In the genomic region with DNA sequence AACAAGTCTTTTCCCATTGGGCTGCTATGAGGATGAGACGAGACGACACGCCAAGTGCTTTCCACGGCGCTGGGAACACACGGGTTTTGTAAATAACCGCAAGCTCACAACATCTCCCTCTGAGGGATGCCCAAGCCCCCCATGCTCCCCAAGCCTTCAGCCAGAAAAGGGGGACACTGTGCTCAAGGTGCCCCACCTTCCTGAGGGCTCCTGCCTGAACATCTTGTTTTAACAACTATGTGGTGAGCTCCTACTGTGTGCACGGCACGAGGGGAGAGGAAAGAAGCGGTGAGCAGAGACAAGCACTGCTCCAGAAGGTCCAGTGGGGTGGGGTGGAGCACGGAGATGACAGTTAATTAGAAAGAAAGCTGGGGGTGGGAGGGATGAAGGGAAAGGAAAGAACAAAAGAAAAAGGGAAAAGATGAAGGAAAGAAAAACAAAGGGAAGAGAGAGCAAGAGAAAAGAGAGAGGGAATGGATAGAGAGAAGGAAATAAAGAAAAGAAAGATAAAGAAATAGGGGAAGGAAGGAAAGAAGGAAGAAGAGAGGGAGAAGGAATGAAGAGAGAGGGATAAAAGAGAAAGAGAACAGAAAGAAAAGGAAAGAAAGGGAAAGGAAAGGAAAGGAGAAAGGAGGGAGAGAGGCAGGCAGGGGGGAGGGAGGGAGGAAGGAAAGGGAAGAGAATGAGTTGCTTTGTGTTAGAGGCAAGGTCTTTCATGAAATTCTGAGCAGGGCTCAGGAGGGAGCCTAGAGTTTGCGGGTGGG, we compare ENCODE assay signal across 21 cellular contexts.
"Had no signal": no experiment of that assay in that cellular context is flagged by ENCODE, and none has a peak within 500 bp of the region (broad histone marks: within the 10 kb centered on the region; RNA-seq: fewer than 3 reads in every experiment).

No MANE protein-coding gene starts in this region.

- H3K27ac Mint-ChIP-seq: natural killer cell; stimulated activated memory B cell treated with anti-CD40 and anti-IgM and Interleukin-4, amounts not matched to agents 10 μg/mL and 1 μg/mL and 100 μg/mL, for 72 hours; stimulated activated naive CD8-positive, alpha-beta T cell treated with anti-CD3 and anti-CD28 coated beads, Interleukin-15, Interleukin-2, amounts not matched to agents 100 ng/mL and 50 ng/mL, for 24 hours had no signal

- H3K4me3 ChIP-seq: colonic mucosa, hepatocyte, prostate gland, right lobe of liver, spleen, testis, tibial nerve had no signal

- H3K9me3 Mint-ChIP-seq: natural killer cell; stimulated activated memory B cell treated with anti-CD40 and anti-IgM and Interleukin-4, amounts not matched to agents 10 μg/mL and 1 μg/mL and 100 μg/mL, for 72 hours; stimulated activated naive CD8-positive, alpha-beta T cell treated with anti-CD3 and anti-CD28 coated beads, Interleukin-15, Interleukin-2, amounts not matched to agents 100 ng/mL and 50 ng/mL, for 24 hours had no signal

- H3K79me2 ChIP-seq: hepatocyte, parathyroid adenoma had no signal

- H3K9me3 ChIP-seq: colonic mucosa, prostate gland, right lobe of liver, spleen, testis, tibial nerve had no signal

- H3K27me3 ChIP-seq: colonic mucosa, right lobe of liver, testis had no signal

- H3K9ac ChIP-seq: parathyroid adenoma had no signal

- DNase-seq: colonic mucosa; dermis blood vessel endothelial cell; foreskin melanocyte; head of caudate nucleus; islet precursor cell; mammary epithelial cell; natural killer cell; right lobe of liver; spleen; stimulated activated CD4-positive, alpha-beta T cell treated with anti-CD3 and anti-CD28 coated beads, Interleukin-15, amount 100 ng/mL, for 24 hours; stimulated activated CD4-positive, alpha-beta T cell treated with anti-CD3 and anti-CD28 coated beads, Interleukin-1b, Interleukin-23, amount 100 ng/mL, for 48 hours; stimulated activated CD4-positive, alpha-beta T cell treated with anti-CD3 and anti-CD28 coated beads, Interleukin-4, amount 100 ng/mL, for 24 hours; testis had no signal

- ATAC-seq: left lobe of liver; natural killer cell; right lobe of liver; stimulated activated memory B cell treated with anti-CD40 and anti-IgM and Interleukin-4, amounts not matched to agents 10 μg/mL and 1 μg/mL and 100 μg/mL, for 72 hours had no signal

- H3K4me3 Mint-ChIP-seq: natural killer cell; stimulated activated memory B cell treated with anti-CD40 and anti-IgM and Interleukin-4, amounts not matched to agents 10 μg/mL and 1 μg/mL and 100 μg/mL, for 72 hours; stimulated activated naive CD8-positive, alpha-beta T cell treated with anti-CD3 and anti-CD28 coated beads, Interleukin-15, Interleukin-2, amounts not matched to agents 100 ng/mL and 50 ng/mL, for 24 hours had no signal

- H3K27ac ChIP-seq: colonic mucosa, hepatocyte, parathyroid adenoma, prostate gland, right lobe of liver, spleen, testis, tibial nerve had no signal

- H3K4me2 ChIP-seq: hepatocyte had no signal

- FAIRE-seq: endothelial cell of umbilical vein had no signal

- H3K4me1 Mint-ChIP-seq: stimulated activated memory B cell treated with anti-CD40 and anti-IgM and Interleukin-4, amounts not matched to agents 10 μg/mL and 1 μg/mL and 100 μg/mL, for 72 hours had no signal

- H2AFZ ChIP-seq: hepatocyte, parathyroid adenoma had no signal

- H3K36me3 Mint-ChIP-seq: stimulated activated memory B cell treated with anti-CD40 and anti-IgM and Interleukin-4, amounts not matched to agents 10 μg/mL and 1 μg/mL and 100 μg/mL, for 72 hours had no signal

- H3K36me3 ChIP-seq: colonic mucosa, prostate gland, right lobe of liver, spleen, tibial nerve had no signal

- H3K4me1 ChIP-seq: colonic mucosa, parathyroid adenoma, prostate gland, right lobe of liver, spleen, testis, tibial nerve had no signal
